Comparison of ENCODE assay signal across 2 cellular contexts in the genomic region with DNA sequence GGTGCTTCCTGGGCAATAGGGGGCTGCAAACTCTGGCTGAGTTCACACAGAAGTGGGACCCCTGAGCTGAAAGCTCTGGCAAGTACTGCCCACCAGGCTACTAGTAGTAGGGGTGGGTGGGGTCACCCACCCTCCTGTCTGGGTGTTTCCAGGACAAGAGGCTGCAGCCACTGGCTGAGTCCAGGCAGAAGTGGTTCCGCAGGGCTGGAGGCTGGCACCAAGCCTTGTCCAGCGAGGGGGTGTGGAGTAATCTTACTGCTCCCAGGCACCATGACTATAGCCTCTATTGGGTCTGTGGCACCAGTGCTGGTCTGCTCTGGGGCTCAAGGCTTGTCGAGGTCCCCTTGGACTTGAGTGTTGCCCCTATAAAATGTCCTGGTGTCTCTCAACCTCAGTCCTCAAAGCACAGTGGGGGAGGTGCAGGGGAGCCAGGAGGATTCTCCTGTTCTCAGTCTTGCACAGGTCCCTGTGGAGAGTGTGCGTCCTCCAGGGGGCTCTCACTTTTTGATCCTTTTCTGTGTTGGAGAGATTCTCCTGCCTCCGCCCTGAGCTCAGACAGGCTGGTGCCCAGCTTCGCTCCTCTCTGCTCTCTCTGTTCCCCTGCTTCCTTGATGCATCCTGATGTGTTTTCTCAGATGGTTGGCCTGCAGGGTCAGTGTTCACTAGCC.
TF ChIP-seq lines count a peak whose summit lies in the region.

No MANE protein-coding gene starts in this region.

TF ChIP-seq in HEK293, 187 proteins besides CTCF, POLR2A, EP300 and RAD21:
- no peak for TF ChIP-seq ZNF548 (tag by site-specific recombination; IDR thresholded peaks at IDR 0.05)
- no peak for TF ChIP-seq ZNF280C (tag by site-specific recombination; IDR thresholded peaks at IDR 0.05)
- no peak for TF ChIP-seq KLF7 (tag by site-specific recombination; IDR thresholded peaks at IDR 0.05; ENCODE audit: borderline replicate concordance)
- no peak for TF ChIP-seq ZBTB1 (tag by site-specific recombination; IDR thresholded peaks at IDR 0.05)
- no peak for TF ChIP-seq TCF7L2 (IDR thresholded peaks at IDR 0.05; ENCODE audit: borderline replicate concordance, low read depth, low read length)
- TF ChIP-seq MEIS1 (CRISPR knock-in tag; IDR thresholded peaks at IDR 0.05; ENCODE audit: borderline replicate concordance) = no peak
- TF ChIP-seq BCL11B (tag by site-specific recombination; IDR thresholded peaks at IDR 0.05; ENCODE audit: low read depth) = no peak
- TF ChIP-seq ZSCAN30 (tag by site-specific recombination; IDR thresholded peaks at IDR 0.05) = no peak
- TF ChIP-seq ZNF521 (tag by site-specific recombination; IDR thresholded peaks at IDR 0.05) = no peak
- TF ChIP-seq ZNF837 (tag by site-specific recombination; IDR thresholded peaks at IDR 0.05) = no peak
- TF ChIP-seq, protein P1, sequence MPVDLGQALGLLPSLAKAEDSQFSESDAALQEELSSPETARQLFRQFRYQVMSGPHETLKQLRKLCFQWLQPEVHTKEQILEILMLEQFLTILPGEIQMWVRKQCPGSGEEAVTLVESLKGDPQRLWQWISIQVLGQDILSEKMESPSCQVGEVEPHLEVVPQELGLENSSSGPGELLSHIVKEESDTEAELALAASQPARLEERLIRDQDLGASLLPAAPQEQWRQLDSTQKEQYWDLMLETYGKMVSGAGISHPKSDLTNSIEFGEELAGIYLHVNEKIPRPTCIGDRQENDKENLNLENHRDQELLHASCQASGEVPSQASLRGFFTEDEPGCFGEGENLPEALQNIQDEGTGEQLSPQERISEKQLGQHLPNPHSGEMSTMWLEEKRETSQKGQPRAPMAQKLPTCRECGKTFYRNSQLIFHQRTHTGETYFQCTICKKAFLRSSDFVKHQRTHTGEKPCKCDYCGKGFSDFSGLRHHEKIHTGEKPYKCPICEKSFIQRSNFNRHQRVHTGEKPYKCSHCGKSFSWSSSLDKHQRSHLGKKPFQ (tag by site-specific recombination; IDR thresholded peaks at IDR 0.05) = no peak
- no peak for TF ChIP-seq ZNF354C (tag by site-specific recombination; IDR thresholded peaks at IDR 0.05; ENCODE audit: borderline replicate concordance, low read depth)
- TF ChIP-seq, protein P2, sequence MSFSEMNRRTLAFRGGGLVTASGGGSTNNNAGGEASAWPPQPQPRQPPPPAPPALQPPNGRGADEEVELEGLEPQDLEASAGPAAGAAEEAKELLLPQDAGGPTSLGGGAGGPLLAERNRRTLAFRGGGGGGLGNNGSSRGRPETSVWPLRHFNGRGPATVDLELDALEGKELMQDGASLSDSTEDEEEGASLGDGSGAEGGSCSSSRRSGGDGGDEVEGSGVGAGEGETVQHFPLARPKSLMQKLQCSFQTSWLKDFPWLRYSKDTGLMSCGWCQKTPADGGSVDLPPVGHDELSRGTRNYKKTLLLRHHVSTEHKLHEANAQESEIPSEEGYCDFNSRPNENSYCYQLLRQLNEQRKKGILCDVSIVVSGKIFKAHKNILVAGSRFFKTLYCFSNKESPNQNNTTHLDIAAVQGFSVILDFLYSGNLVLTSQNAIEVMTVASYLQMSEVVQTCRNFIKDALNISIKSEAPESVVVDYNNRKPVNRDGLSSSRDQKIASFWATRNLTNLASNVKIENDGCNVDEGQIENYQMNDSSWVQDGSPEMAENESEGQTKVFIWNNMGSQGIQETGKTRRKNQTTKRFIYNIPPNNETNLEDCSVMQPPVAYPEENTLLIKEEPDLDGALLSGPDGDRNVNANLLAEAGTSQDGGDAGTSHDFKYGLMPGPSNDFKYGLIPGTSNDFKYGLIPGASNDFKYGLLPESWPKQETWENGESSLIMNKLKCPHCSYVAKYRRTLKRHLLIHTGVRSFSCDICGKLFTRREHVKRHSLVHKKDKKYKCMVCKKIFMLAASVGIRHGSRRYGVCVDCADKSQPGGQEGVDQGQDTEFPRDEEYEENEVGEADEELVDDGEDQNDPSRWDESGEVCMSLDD (tag by site-specific recombination; IDR thresholded peaks at IDR 0.05) = no peak
- TF ChIP-seq ZNF426 (tag by site-specific recombination; IDR thresholded peaks at IDR 0.05) = no peak
- TF ChIP-seq ZNF302 (tag by site-specific recombination; IDR thresholded peaks at IDR 0.05; ENCODE audit: low read depth) = no peak
TF ChIP-seq in HEK293: peak in this region for 0.

TF ChIP-seq in H1, 55 proteins besides CTCF, POLR2A, EP300 and RAD21:
- no peak for TF ChIP-seq ATF3 (IDR thresholded peaks at IDR 0.05; ENCODE audit: insufficient read depth, low read depth, low read length)
